ENCODE assay signal across 1 cellular context in genomic region chr10:86979977-86980448, GRCh38.
TF ChIP-seq lines count a peak whose summit lies in the region.

No MANE protein-coding gene starts in this region.

TF ChIP-seq in HepG2, 621 proteins besides CTCF, POLR2A, EP300 and RAD21:
- no peak for TF ChIP-seq FOXP4 (CRISPR knock-in tag; IDR thresholded peaks at IDR 0.05)
- TF ChIP-seq GTF3A (CRISPR knock-in tag; conservative IDR thresholded peaks at IDR 0.05) = no peak
- no peak for TF ChIP-seq ZNF616 (CRISPR knock-in tag; IDR thresholded peaks at IDR 0.05; ENCODE audit: low read depth)
- TF ChIP-seq TBX2 (CRISPR knock-in tag; IDR thresholded peaks at IDR 0.05; ENCODE audit: borderline replicate concordance) = no peak
- TF ChIP-seq ETV6 (CRISPR knock-in tag; conservative IDR thresholded peaks at IDR 0.05) = no peak
- no peak for TF ChIP-seq KAT7 (CRISPR knock-in tag; IDR thresholded peaks at IDR 0.05; ENCODE audit: borderline replicate concordance)
